ENCODE assay signal across 21 cellular contexts in genomic region chr17:1899403-1900000, GRCh38.
DNase-seq lines count a peak whose midpoint lies in the region; ATAC-seq, FAIRE-seq and TF ChIP-seq lines count a peak whose summit lies in the region.
"Had no signal": no experiment of that assay in that cellular context is flagged by ENCODE, and none has a peak within 500 bp of the region (broad histone marks: within the 10 kb centered on the region; RNA-seq: fewer than 3 reads in every experiment).

No MANE protein-coding gene starts in this region.

- in situ Hi-C loops in ACHN (cut with HindIII; ENCODE audit: low pct_ligation_motif_present, low pct_unique_long_range_greater_than_20kb, low sequenced_read_pairs), result loop anchor here (25.0 kb wide), 1 partner anchor 138 kb away; the partner anchor contains the start of genes DPH1, OVCA2 and RTN4RL1
- in situ Hi-C loops in GM12878 (cut with MboI), result no loop called here

- H4K20me1 ChIP-seq in H9 (ENCODE audit: control insufficient read depth, insufficient read depth, insufficient read length) (no peaks in the 10 kb centered on the region), GM12878 (ENCODE audit: control insufficient read depth, insufficient read depth) (no peaks in the 10 kb centered on the region)

- no peak overlapping the region for H2BK15ac ChIP-seq in H9 (ENCODE audit: low read depth, low read length)

- no peak overlapping the region for H3K27ac Mint-ChIP-seq in H9
- H3K27ac Mint-ChIP-seq in nephron, result no peak overlapping the region
- H3K27ac Mint-ChIP-seq: activated naive CD4-positive, alpha-beta T cell treated with anti-CD3 and anti-CD28 coated beads, Interleukin-2, amount 50 U/mL, for 72 hours; activated T-cell treated with anti-CD3 and anti-CD28 coated beads, Interleukin-2, amount 50 U/mL, for 24 hours had no signal

- no peak overlapping the region for H3K4me2 ChIP-seq in H9 (ENCODE audit: insufficient read depth, insufficient read length, low read length)
- no peak overlapping the region for H3K4me2 ChIP-seq in GM12878 (ENCODE audit: control insufficient read depth, insufficient read depth)

- H2AFZ ChIP-seq in H9 (ENCODE audit: low read length) (no peak overlapping the region), GM12878 (ENCODE audit: control insufficient read depth, low read depth, low read length) (no peak overlapping the region)

- H3K79me2 ChIP-seq in H9 (ENCODE audit: insufficient read depth, low read length), result no peaks in the 10 kb centered on the region
- no peaks in the 10 kb centered on the region for H3K79me2 ChIP-seq in GM12878 (ENCODE audit: control insufficient read depth, insufficient read depth, low read length)

- H3K18ac ChIP-seq in H9 (ENCODE audit: insufficient read length, low read depth, low read length), result no peak overlapping the region

- no peak for FAIRE-seq in GM12878 (lab: Jason Lieb, UNC)

- no peak overlapping the region for H2BK120ac ChIP-seq in H9 (ENCODE audit: low read depth, low read length, poor library complexity, severe bottlenecking)

- no TSS peak for BruUV-seq in GM12878 (replicated peaks; lab: Mats Ljungman, UMichigan)

- TF ChIP-seq CTCF in H9 (conservative IDR thresholded peaks at IDR 0.05) (peak; percentile 26; the same call in 2 of the 3 replicates), GM12878 (IDR thresholded peaks at IDR 0.05 in 2 of 3, conservative IDR thresholded peaks at IDR 0.05 in 1 of 3; ENCODE audit: control insufficient read depth in 2 of 3, extremely low read depth in 1 of 3, insufficient read depth in 1 of 3, low read depth in 3 of 3, low read length in 3 of 3) (0 out of 6 replicates have a peak, but pooled peaks of 2 of the 3 experiments have one; percentile 6 to 21), nephron (IDR thresholded peaks at IDR 0.05; ENCODE audit: unreplicated experiment in 3 of 3) (peak; percentile 11 to 40 (median 30))

- no peak overlapping the region for H4K8ac ChIP-seq in H9 (replicated peaks; ENCODE audit: insufficient read length, low read depth, low read length)

- H3K36me3 Mint-ChIP-seq in H9 (ENCODE audit: insufficient read depth in 1 of 3, low read depth in 3 of 3) (peaks cover 19 to 48% (median 39%) of the 10 kb centered on the region in 3 experiments), nephron (ENCODE audit: low read depth) (peaks cover 28% of the 10 kb centered on the region)

- no peaks in the 10 kb centered on the region for H3K79me1 ChIP-seq in H9 (ENCODE audit: insufficient read depth, low read depth, low read length, poor library complexity, severe bottlenecking)

- H4K91ac ChIP-seq in H9 (ENCODE audit: insufficient read length, low read depth, low read length), result no peak overlapping the region

- H3K36me3 ChIP-seq in GM12878 (ENCODE audit: control insufficient read depth in 2 of 2, insufficient read depth in 2 of 2, low read length in 1 of 2), result peaks cover 15 to 18% of the 10 kb centered on the region in 2 experiments; a peak in 3 of 4 replicates

- H3K27me3 Mint-ChIP-seq in H9 (ENCODE audit: low read depth) (peaks cover 25% of the 10 kb centered on the region), nephron (ENCODE audit: low read depth) (peaks cover 15% of the 10 kb centered on the region)
- H3K27me3 Mint-ChIP-seq: activated T-cell treated with anti-CD3 and anti-CD28 coated beads, Interleukin-2, amount 50 U/mL, for 24 hours had no signal

- no peak overlapping the region for H3K4ac ChIP-seq in H9 (ENCODE audit: low read depth, low read length)

- SMC1A ChIA-PET in GM12878 (lab: Charles Lee; ENCODE audit: uncharacterized antibody, unreplicated experiment), result no interaction called here

- H3K56ac ChIP-seq in H9 (ENCODE audit: insufficient read length, low read depth, low read length), result no peak overlapping the region

- H3K4me3 Mint-ChIP-seq in H9, result no peak overlapping the region
- H3K4me3 Mint-ChIP-seq in nephron, result no peak overlapping the region
- H3K4me3 Mint-ChIP-seq: activated T-cell treated with anti-CD3 and anti-CD28 coated beads, Interleukin-2, amount 50 U/mL, for 24 hours had no signal

- H3K9me3 Mint-ChIP-seq in H9 (no peaks in the 10 kb centered on the region), nephron (no peaks in the 10 kb centered on the region)
- H3K9me3 Mint-ChIP-seq: activated naive CD4-positive, alpha-beta T cell treated with anti-CD3 and anti-CD28 coated beads, Interleukin-2, amount 50 U/mL, for 72 hours; activated T-cell treated with anti-CD3 and anti-CD28 coated beads, Interleukin-2, amount 50 U/mL, for 24 hours; naive B cell had no signal

- no peak overlapping the region for H2BK20ac ChIP-seq in H9 (ENCODE audit: low read depth, low read length, poor library complexity, severe bottlenecking)

- no peak overlapping the region for H2BK5ac ChIP-seq in H9 (ENCODE audit: insufficient read length, low read length)

- no peak overlapping the region for H2BK12ac ChIP-seq in H9 (ENCODE audit: insufficient read length, low read depth, low read length)

- TF ChIP-seq POLR2A in GM12878 (IDR thresholded peaks at IDR 0.05; ENCODE audit: low read depth, low read length), result no peak

- no CpG with 5 or more reads among the region's 8 CpGs for WGBS in H9 (ENCODE audit: extremely low coverage, insufficient read length, low lambda C conversion rate)
- WGBS in GM12878 (ENCODE audit: insufficient coverage, insufficient replicate concordance, low lambda C conversion rate, missing lambda C conversion rate), result 86% methylated on average over 8 of the region's 8 CpGs

- H3K14ac ChIP-seq in H9 (ENCODE audit: insufficient read depth, low read length), result no peak overlapping the region

- H3K27ac ChIP-seq in H9 (ENCODE audit: insufficient read length, low read depth, low read length), result no peak overlapping the region
- H3K27ac ChIP-seq in GM12878 (ENCODE audit: control insufficient read depth, insufficient read depth), result no peak overlapping the region
- H3K27ac ChIP-seq: left ventricle myocardium inferior, stomach, vagina had no signal

- no peak for TF ChIP-seq RAD21 in GM12878 (IDR thresholded peaks at IDR 0.05; ENCODE audit: insufficient read depth, low read depth, low read length)

- RAD21 ChIA-PET in GM12878 (lab: Charles Lee; ENCODE audit: unreplicated experiment), result no interaction called here

- H3K9ac ChIP-seq in H9 (ENCODE audit: extremely low read depth, insufficient read length, low read length) (no peak overlapping the region), GM12878 (ENCODE audit: control insufficient read depth, insufficient read depth, low read length) (no peak overlapping the region)

- H2AK5ac ChIP-seq in H9 (ENCODE audit: insufficient read length, low read length), result no peak overlapping the region

- no peak overlapping the region for H3K4me3 ChIP-seq in GM12878
- H3K4me3 ChIP-seq: left ventricle myocardium inferior, stomach, vagina had no signal

- H4K5ac ChIP-seq in H9 (ENCODE audit: insufficient read length, low read depth, low read length), result no peak overlapping the region

- no peak overlapping the region for H3K23ac ChIP-seq in H9 (ENCODE audit: insufficient read length, low read depth, low read length)

- intact Hi-C loops in GM12878 (cut with micrococcal nuclease; ENCODE audit: unreplicated experiment), result no loop called here

- peak; percentile 13 for DNase-seq in ACHN
- no peak for DNase-seq in H9
- DNase-seq in GM12878 (ENCODE audit: low read depth, low spot score), result no peak
- DNase-seq in NCI-H1694 treated with DMSO at 0.1 percent for 48 hours (lab: John Stamatoyannopoulos, UW), result no peak
- no peak for DNase-seq in SW480 (ENCODE audit: low spot score)
- no peak for DNase-seq in stimulated activated CD4-positive, alpha-beta T cell treated with anti-CD3 and anti-CD28 coated beads, Interleukin-12 subunit alpha, Interleukin-12 subunit beta, amount 100 ng/mL, for 4 hours
- DNase-seq: activated CD4-positive, alpha-beta T cell treated with anti-CD3 and anti-CD28 coated beads, Interleukin-2, amount 50 U/mL, for 4 hours; activated T-cell treated with anti-CD3 and anti-CD28 coated beads, Interleukin-2, amount 50 U/mL, for 24 hours; effector CD4-positive, alpha-beta T cell; foreskin fibroblast; IMR-90; left ventricle myocardium inferior; MV-4-11; naive B cell; NCI-H2029 treated with DMSO at 0.1 percent for 48 hours; NCI-H526; stomach had no signal

- peaks cover 6% of the 10 kb centered on the region; the same call in 1 of the 2 replicates for H3K27me3 ChIP-seq in H9 (ENCODE audit: insufficient read depth, low read length)
- H3K27me3 ChIP-seq in GM12878 (replicated peaks in 1 of 2; ENCODE audit: control insufficient read depth in 2 of 2, insufficient read depth in 2 of 2, low read length in 1 of 2), result no peaks in the 10 kb centered on the region
- H3K27me3 ChIP-seq: stomach, vagina had no signal

- ATAC-seq in GM12878, result no peak
- ATAC-seq in esophagus mucosa, result no peak
- ATAC-seq: activated naive CD4-positive, alpha-beta T cell treated with anti-CD3 and anti-CD28 coated beads, Interleukin-2, amount 50 U/mL, for 72 hours had no signal

- no peak for TF ChIP-seq EP300 in GM12878 (IDR thresholded peaks at IDR 0.05; ENCODE audit: borderline replicate concordance in 1 of 2, control insufficient read depth in 1 of 2, low read depth in 2 of 2, low read length in 2 of 2)

- H3K4me1 ChIP-seq in H9 (ENCODE audit: insufficient read depth, low read length), result no peaks in the 10 kb centered on the region
- peaks cover 23% of the 10 kb centered on the region for H3K4me1 ChIP-seq in GM12878 (ENCODE audit: control insufficient read depth, insufficient read depth, low read length)
- H3K4me1 ChIP-seq: stomach, vagina had no signal

- POLR2A ChIA-PET in GM12878 (lab: Charles Lee), result no interaction called here

- H3K4me1 Mint-ChIP-seq in H9 (no peaks in the 10 kb centered on the region), nephron (peaks cover 6% of the 10 kb centered on the region)

- no peaks in the 10 kb centered on the region for H3K23me2 ChIP-seq in H9 (ENCODE audit: insufficient read length, low read depth, low read length, poor library complexity, severe bottlenecking)

- CTCF ChIA-PET in GM12878 (lab: Yijun Ruan, JAX), result no interaction called here

- no peaks in the 10 kb centered on the region for H3K9me3 ChIP-seq in H9 (ENCODE audit: control insufficient read depth, low read depth, low read length)
- H3K9me3 ChIP-seq in GM12878 (replicated peaks; ENCODE audit: control insufficient read depth, insufficient read depth, low read length), result no peaks in the 10 kb centered on the region
- H3K9me3 ChIP-seq: left ventricle myocardium inferior, stomach, vagina had no signal

- H3T11ph ChIP-seq in H9 (ENCODE audit: low read length), result no peak overlapping the region

TF ChIP-seq in GM12878, 131 proteins besides CTCF, POLR2A, EP300 and RAD21 (continues in another document):
- TF ChIP-seq ZNF207 (IDR thresholded peaks at IDR 0.05; ENCODE audit: borderline replicate concordance) (no peak), NR2C1 (IDR thresholded peaks at IDR 0.05) (no peak), RUNX3 (IDR thresholded peaks at IDR 0.05; ENCODE audit: low read length) (no peak), KLF5 (IDR thresholded peaks at IDR 0.05; ENCODE audit: partially characterized antibody) (no peak), KDM1A (IDR thresholded peaks at IDR 0.05; ENCODE audit: borderline replicate concordance) (no peak), RB1 (IDR thresholded peaks at IDR 0.05; ENCODE audit: borderline replicate concordance) (no peak)
